ENCODE assay signal across 1 cellular context in genomic region chr16:2061526-2061925, GRCh38.
TF ChIP-seq lines count a peak whose summit lies in the region.

No MANE protein-coding gene starts in this region.

TF ChIP-seq in HepG2, 621 proteins besides CTCF, POLR2A, EP300 and RAD21:
- no peak for TF ChIP-seq ZNF207 (IDR thresholded peaks at IDR 0.05; ENCODE audit: borderline replicate concordance)
- no peak for TF ChIP-seq ZUFSP (CRISPR knock-in tag; IDR thresholded peaks at IDR 0.05; ENCODE audit: borderline replicate concordance)
- no peak for TF ChIP-seq ZNF281 (CRISPR knock-in tag; IDR thresholded peaks at IDR 0.05; ENCODE audit: borderline replicate concordance)
- TF ChIP-seq BRCA1 (CRISPR knock-in tag; IDR thresholded peaks at IDR 0.05), result no peak
- TF ChIP-seq ZNF652 (CRISPR knock-in tag; IDR thresholded peaks at IDR 0.05; ENCODE audit: borderline replicate concordance, low read depth), result no peak
- no peak for TF ChIP-seq ARNTL (CRISPR knock-in tag; IDR thresholded peaks at IDR 0.05)
- no peak for TF ChIP-seq ZBTB10 (CRISPR knock-in tag; IDR thresholded peaks at IDR 0.05; ENCODE audit: borderline replicate concordance)
- TF ChIP-seq STAT5B (CRISPR knock-in tag; IDR thresholded peaks at IDR 0.05), result no peak
- no peak for TF ChIP-seq U2AF2 (IDR thresholded peaks at IDR 0.05; ENCODE audit: low read depth, low read length)
- no peak for TF ChIP-seq ZNF781 (CRISPR knock-in tag; IDR thresholded peaks at IDR 0.05; ENCODE audit: borderline replicate concordance, not compliant biosample characterization)
- TF ChIP-seq ZMAT5 (CRISPR knock-in tag; IDR thresholded peaks at IDR 0.05; ENCODE audit: borderline replicate concordance, low read depth), result no peak
- TF ChIP-seq AKAP8 (CRISPR knock-in tag; IDR thresholded peaks at IDR 0.05), result no peak
- TF ChIP-seq ZNF597 (CRISPR knock-in tag; IDR thresholded peaks at IDR 0.05), result no peak
- no peak for TF ChIP-seq E2F5 (CRISPR knock-in tag; conservative IDR thresholded peaks at IDR 0.05)
- no peak for TF ChIP-seq SIX1 (CRISPR knock-in tag; IDR thresholded peaks at IDR 0.05; ENCODE audit: borderline replicate concordance)
- TF ChIP-seq ZNF282 (IDR thresholded peaks at IDR 0.05; ENCODE audit: partially characterized antibody), result no peak
- TF ChIP-seq MED13 (CRISPR knock-in tag; IDR thresholded peaks at IDR 0.05), result no peak
- no peak for TF ChIP-seq ZNF296 (CRISPR knock-in tag; conservative IDR thresholded peaks at IDR 0.05)
- TF ChIP-seq ZFP36 (IDR thresholded peaks at IDR 0.05; ENCODE audit: borderline replicate concordance, low read depth, low read length, partially characterized antibody), result no peak
- TF ChIP-seq ZBTB49 (CRISPR knock-in tag; IDR thresholded peaks at IDR 0.05; ENCODE audit: borderline replicate concordance), result no peak
